24 cellular contexts compared by ENCODE assay signal in the genomic region with DNA sequence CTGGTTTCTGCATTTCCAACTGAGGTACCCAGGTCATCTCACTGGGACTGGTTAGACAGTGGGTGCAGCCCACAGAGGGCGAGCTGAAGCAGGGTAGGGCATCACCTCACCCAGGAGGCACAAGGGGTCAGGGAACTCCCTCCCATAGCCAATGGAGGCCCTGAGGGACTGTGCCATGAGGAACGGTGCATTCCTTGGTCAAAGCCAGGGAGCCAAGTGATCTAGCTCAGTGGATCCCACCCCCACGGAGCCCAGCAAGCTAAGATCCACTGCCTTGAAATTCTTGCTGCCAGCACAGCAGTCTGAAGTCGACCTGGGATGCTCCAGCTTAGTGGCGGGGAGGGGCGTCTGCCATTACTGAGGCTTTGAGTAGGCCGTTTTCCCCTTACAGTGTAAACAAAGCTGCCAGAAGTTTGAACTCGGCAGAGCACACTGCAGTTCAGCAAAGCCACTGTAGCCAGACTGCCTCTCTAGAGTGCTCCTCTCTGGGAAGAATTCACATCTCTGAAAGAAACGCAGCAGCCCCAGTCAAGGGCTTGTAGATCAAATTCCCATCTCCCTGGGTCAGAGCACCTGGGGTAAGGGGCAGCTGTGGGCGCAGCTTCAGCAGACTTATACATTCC.
"Had no signal": no experiment of that assay in that cellular context is flagged by ENCODE, and none has a peak within 500 bp of the region (broad histone marks: within the 10 kb centered on the region; RNA-seq: fewer than 3 reads in every experiment).

No MANE protein-coding gene starts in this region.

- H3K27ac ChIP-seq: left lung, lower lobe of right lung, neural progenitor cell, ovary, right atrium auricular region, skin epidermis, suprapubic skin, thoracic aorta, tibial artery, upper lobe of right lung had no signal

- DNase-seq: hippocampal formation; left colon; lower lobe of right lung; mammary epithelial cell; mesendoderm; naive B cell; natural killer cell; nephron progenitor cell; ovary; stimulated activated CD4-positive, alpha-beta T cell treated with anti-CD3 and anti-CD28 coated beads, Interleukin-4, amount 100 ng/mL, for 24 hours; stimulated activated naive CD4-positive, alpha-beta T cell; tibial artery; trophoblast cell; upper lobe of right lung had no signal

- FAIRE-seq: keratinocyte, urothelium cell line had no signal

- H3K27me3 ChIP-seq: left lung, neural progenitor cell, ovary, right atrium auricular region, suprapubic skin, tibial artery, upper lobe of right lung had no signal

- H2AFZ ChIP-seq: neural progenitor cell had no signal

- H3K4me3 ChIP-seq: left lung, lower lobe of right lung, neural progenitor cell, ovary, right atrium auricular region, skin epidermis, suprapubic skin, thoracic aorta, tibial artery, upper lobe of right lung had no signal

- H3K36me3 ChIP-seq: left lung, lower lobe of right lung, neural progenitor cell, ovary, right atrium auricular region, suprapubic skin, thoracic aorta, tibial artery, upper lobe of right lung had no signal

- H3K4me2 ChIP-seq: neural progenitor cell had no signal

- ATAC-seq: left colon; left lung; lower lobe of right lung; natural killer cell; sciatic nerve; stimulated activated effector memory CD8-positive, alpha-beta T cell treated with anti-CD3 and anti-CD28 coated beads, Interleukin-12 subunit alpha, Interleukin-12 subunit beta, amount 100 ng/mL, for 72 hours; upper lobe of right lung had no signal

- H3K4me1 ChIP-seq: left lung, lower lobe of right lung, neural progenitor cell, right atrium auricular region, suprapubic skin, tibial artery, upper lobe of right lung had no signal

- H3K9ac ChIP-seq: neural progenitor cell had no signal

- H3K9me3 ChIP-seq: lower lobe of right lung, ovary, right atrium auricular region, thoracic aorta, tibial artery, upper lobe of right lung had no signal
